In genomic region chr2:20569464-20570223, GRCh38 we compare ENCODE assay signal across 16 cellular contexts.
A peak's percentile ranks its signal among the peaks of the same experiment; 100 is the strongest.
DNase-seq lines count a peak whose midpoint lies in the region; FAIRE-seq and TF ChIP-seq lines count a peak whose summit lies in the region.
"Had no signal": no experiment of that assay in that cellular context is flagged by ENCODE, and none has a peak within 500 bp of the region (broad histone marks: within the 10 kb centered on the region; RNA-seq: fewer than 3 reads in every experiment).

No MANE protein-coding gene starts in this region.

- H3K27me3 ChIP-seq in breast epithelium (no peaks in the 10 kb centered on the region), mammary epithelial cell (ENCODE audit: insufficient read depth, low read length) (no peaks in the 10 kb centered on the region), endothelial cell of umbilical vein (ENCODE audit: control insufficient read depth in 2 of 2, insufficient read depth in 2 of 2, low read length in 2 of 2) (no peaks in the 10 kb centered on the region), thyroid gland (no peaks in the 10 kb centered on the region), SK-N-SH (ENCODE audit: insufficient read depth) (no peaks in the 10 kb centered on the region)
- H3K27me3 ChIP-seq: Peyer's patch had no signal

- no peak overlapping the region for H3K4me3 ChIP-seq in breast epithelium
- no peak overlapping the region for H3K4me3 ChIP-seq in mammary epithelial cell (replicated peaks in 1 of 3; ENCODE audit: insufficient read depth in 1 of 3, low read depth in 2 of 3, low read length in 3 of 3)
- H3K4me3 ChIP-seq in endothelial cell of umbilical vein (replicated peaks in 1 of 3; ENCODE audit: insufficient read depth in 1 of 3, low read depth in 1 of 3, low read length in 3 of 3) = no peak overlapping the region
- H3K4me3 ChIP-seq in thyroid gland (replicated peaks in 1 of 3) = no peak overlapping the region
- H3K4me3 ChIP-seq in SK-N-SH (ENCODE audit: low read depth in 2 of 2, low read length in 1 of 2) = no peak overlapping the region
- H3K4me3 ChIP-seq: Peyer's patch had no signal

- H3K27ac Mint-ChIP-seq in nephron = peak overlapping the region; percentile 8 to 73 (median 68)

- H3K9me3 ChIP-seq in breast epithelium (no peaks in the 10 kb centered on the region), mammary epithelial cell (replicated peaks; ENCODE audit: insufficient read depth, low read length) (no peaks in the 10 kb centered on the region), endothelial cell of umbilical vein (replicated peaks; ENCODE audit: control insufficient read depth, insufficient read depth, low read length) (no peaks in the 10 kb centered on the region), thyroid gland (no peaks in the 10 kb centered on the region), SK-N-SH (no peaks in the 10 kb centered on the region)
- H3K9me3 ChIP-seq: Peyer's patch had no signal

- POLR2A ChIA-PET in endothelial cell of umbilical vein (lab: Charles Lee) = interaction anchor here (1.7 to 11.7 kb wide), 5 partner anchors 10 to 122 kb away, joined by 4 to 310 read pairs (median 30); partner anchors contain the start of gene RHOB
- POLR2A ChIA-PET in SK-N-SH (lab: Yijun Ruan, JAX) = no interaction called here

- no peaks in the 10 kb centered on the region for H3K9me1 ChIP-seq in endothelial cell of umbilical vein (replicated peaks; ENCODE audit: control insufficient read depth, extremely low read depth, insufficient read depth, low read length)

- peak overlapping the region; percentile 72 to 82 for H3K27ac ChIP-seq in breast epithelium
- H3K27ac ChIP-seq in mammary epithelial cell (ENCODE audit: insufficient read depth, low read depth, low read length) = no peak overlapping the region
- peak overlapping the region; percentile 100 for H3K27ac ChIP-seq in endothelial cell of umbilical vein (ENCODE audit: insufficient read depth, low read depth, low read length)
- H3K27ac ChIP-seq in thyroid gland = peak overlapping the region; percentile 85 to 90 (median 89)
- no peak overlapping the region for H3K27ac ChIP-seq in SK-N-SH (ENCODE audit: low read depth in 2 of 2, low read length in 1 of 2)

- TF ChIP-seq EP300 in SK-N-SH (IDR thresholded peaks at IDR 0.05; ENCODE audit: borderline replicate concordance in 1 of 2, low read depth in 1 of 2, low read length in 1 of 2) = no peak

- CTCF ChIA-PET in mammary epithelial cell (lab: Charles Lee; ENCODE audit: low non-redundant PET) = no interaction called here
- CTCF ChIA-PET in endothelial cell of umbilical vein (lab: Charles Lee) = interaction anchor here (1.1 to 10.5 kb wide), 4 partner anchors 48 to 119 kb away, joined by 3 to 78 read pairs (median 10); no protein-coding TSS in a partner anchor
- CTCF ChIA-PET in SK-N-SH (lab: Yijun Ruan, JAX) = interaction anchor here (2.1 kb wide), 1 partner anchor 30 kb away, joined by 10 read pairs; no protein-coding TSS in a partner anchor

- no peak for FAIRE-seq in endothelial cell of umbilical vein (lab: Jason Lieb, UNC)

- in situ Hi-C loops in mammary epithelial cell (cut with MboI; ENCODE audit: low sequenced_read_pairs in 2 of 2) = no loop called here

- dilution Hi-C loops in mammary epithelial cell (cut with HindIII; ENCODE audit: low sequenced_read_pairs) = loop anchor here (5.0 kb wide), 2 partner anchors 48 to 52 kb away; no protein-coding TSS in a partner anchor
- dilution Hi-C loops in endothelial cell of umbilical vein (cut with MboI; ENCODE audit: extremely low pct_ligation_motif_present, low sequenced_read_pairs) = no loop called here

- peaks cover 23% of the 10 kb centered on the region for H3K27me3 Mint-ChIP-seq in nephron (ENCODE audit: low read depth)

- H2AFZ ChIP-seq in mammary epithelial cell (ENCODE audit: low read depth, low read length) (no peak overlapping the region), endothelial cell of umbilical vein (ENCODE audit: low read depth, low read length) (no peak overlapping the region), SK-N-SH (ENCODE audit: low read depth) (no peak overlapping the region)

- TF ChIP-seq POLR2A in breast epithelium (IDR thresholded peaks at IDR 0.05) (no peak), endothelial cell of umbilical vein (IDR thresholded peaks at IDR 0.05; ENCODE audit: low read depth, low read length) (no peak), thyroid gland (IDR thresholded peaks at IDR 0.05) (no peak), erythroblast (IDR thresholded peaks at IDR 0.05; ENCODE audit: low read length) (no peak)

- H3K4me1 Mint-ChIP-seq in nephron = peaks cover 64% of the 10 kb centered on the region

- H3K9me3 Mint-ChIP-seq in nephron = no peaks in the 10 kb centered on the region

- peaks cover 4 to 11% of the 10 kb centered on the region in 2 donors for H3K4me1 ChIP-seq in breast epithelium
- peaks cover 17% of the 10 kb centered on the region for H3K4me1 ChIP-seq in mammary epithelial cell (ENCODE audit: insufficient read depth, low read length)
- peaks cover 78% of the 10 kb centered on the region for H3K4me1 ChIP-seq in endothelial cell of umbilical vein (ENCODE audit: control insufficient read depth, extremely low read depth, insufficient read depth, low read length)
- H3K4me1 ChIP-seq in thyroid gland = peaks cover 10 to 69% of the 10 kb centered on the region in 2 donors
- peaks cover 0 to 28% of the 10 kb centered on the region in 2 experiments; a peak in 1 of 4 replicates for H3K4me1 ChIP-seq in SK-N-SH (ENCODE audit: control insufficient read depth in 1 of 2, insufficient read depth in 2 of 2, low read depth in 1 of 2, low read length in 1 of 2)

- no peak overlapping the region for H3K9ac ChIP-seq in mammary epithelial cell (ENCODE audit: insufficient read depth, low read length)
- H3K9ac ChIP-seq in endothelial cell of umbilical vein (replicated peaks; ENCODE audit: extremely low read depth, insufficient read depth, low read length) = peak overlapping the region; percentile 95
- no peak overlapping the region for H3K9ac ChIP-seq in SK-N-SH

- 57% methylated on average over 6 of the region's 7 CpGs for WGBS in mammary epithelial cell (ENCODE audit: low coverage, missing lambda C conversion rate)
- 69% methylated on average over 7 of the region's 7 CpGs for WGBS in thyroid gland, 2 donors
- 66% methylated on average over 7 of the region's 7 CpGs for WGBS in SK-N-SH (ENCODE audit: low lambda C conversion rate)

- H3K36me3 Mint-ChIP-seq in nephron (ENCODE audit: low read depth) = no peaks in the 10 kb centered on the region

- DNase-seq in breast epithelium (ENCODE audit: low spot score in 2 of 2) (no peak), mammary epithelial cell (no peak), endothelial cell of umbilical vein (ENCODE audit: low read depth, low spot score) (no peak), thyroid gland (no peak), SK-N-SH (no peak), HPDE6-E6E7 (ENCODE audit: extremely low spot score) (no peak), erythroblast (lab: John Stamatoyannopoulos, UW) (no peak)
- DNase-seq: activated CD4-positive, alpha-beta T cell treated with anti-CD3 and anti-CD28 coated beads, Interleukin-2, amount 50 U/mL, for 1 hour; amniotic stem cell; COR-L47; GF-D8; NCI-H2029 treated with DMSO at 0.1 percent for 48 hours; NCI-H526 treated with DMSO at 0.1 percent for 48 hours; stimulated activated CD4-positive, alpha-beta T cell treated with anti-CD3 and anti-CD28 coated beads, Interleukin-4, amount 100 ng/mL, for 4 hours had no signal

- H3K36me3 ChIP-seq in breast epithelium (no peaks in the 10 kb centered on the region), mammary epithelial cell (ENCODE audit: insufficient read depth, low read length) (no peaks in the 10 kb centered on the region), endothelial cell of umbilical vein (ENCODE audit: control insufficient read depth in 2 of 2, extremely low read depth in 1 of 2, insufficient read depth in 2 of 2, low read length in 2 of 2) (no peaks in the 10 kb centered on the region), thyroid gland (no peaks in the 10 kb centered on the region), SK-N-SH (replicated peaks in 1 of 2; ENCODE audit: control insufficient read depth in 1 of 2, insufficient read depth in 2 of 2, low read length in 1 of 2) (no peaks in the 10 kb centered on the region)
- H3K36me3 ChIP-seq: Peyer's patch had no signal

- no TSS peak for BruUV-seq in mammary epithelial cell (replicated peaks; lab: Mats Ljungman, UMichigan)
- TSS peak; percentile 57 for BruUV-seq in endothelial cell of umbilical vein (replicated peaks; lab: Mats Ljungman, UMichigan)

- no peaks in the 10 kb centered on the region for H3K9me2 ChIP-seq in SK-N-SH

- H3K4me3 Mint-ChIP-seq in nephron = no peak overlapping the region

- H3K4me2 ChIP-seq in mammary epithelial cell (ENCODE audit: insufficient read depth, low read depth, low read length) = no peak overlapping the region
- no peak overlapping the region for H3K4me2 ChIP-seq in endothelial cell of umbilical vein (ENCODE audit: insufficient read depth, low read length)
- no peak overlapping the region for H3K4me2 ChIP-seq in SK-N-SH

- no peak for TF ChIP-seq RAD21 in SK-N-SH (IDR thresholded peaks at IDR 0.05; ENCODE audit: low read length)

- TF ChIP-seq CTCF in breast epithelium (IDR thresholded peaks at IDR 0.05) (no peak), mammary epithelial cell (conservative IDR thresholded peaks at IDR 0.05 in 1 of 2, IDR thresholded peaks at IDR 0.05 in 1 of 2; ENCODE audit: extremely low read depth in 1 of 2, insufficient read depth in 1 of 2, low read depth in 1 of 2, low read length in 2 of 2) (no peak), endothelial cell of umbilical vein (IDR thresholded peaks at IDR 0.05; ENCODE audit: extremely low read depth in 1 of 2, insufficient read depth in 1 of 2, low read depth in 1 of 2, low read length in 2 of 2) (no peak), nephron (IDR thresholded peaks at IDR 0.05; ENCODE audit: unreplicated experiment in 3 of 3) (no peak), thyroid gland (IDR thresholded peaks at IDR 0.05) (no peak), SK-N-SH (IDR thresholded peaks at IDR 0.05) (no peak)

- H3K79me2 ChIP-seq in mammary epithelial cell (ENCODE audit: insufficient read depth, low read length) (no peaks in the 10 kb centered on the region), endothelial cell of umbilical vein (ENCODE audit: control insufficient read depth, insufficient read depth, low read length) (no peaks in the 10 kb centered on the region), SK-N-SH (ENCODE audit: insufficient read depth) (no peaks in the 10 kb centered on the region)

- H4K20me1 ChIP-seq in mammary epithelial cell (ENCODE audit: insufficient read depth, low read length) (no peaks in the 10 kb centered on the region), endothelial cell of umbilical vein (replicated peaks; ENCODE audit: control insufficient read depth, extremely low read depth, insufficient read depth, low read length) (no peaks in the 10 kb centered on the region), SK-N-SH (ENCODE audit: insufficient read depth) (no peaks in the 10 kb centered on the region)

- intact Hi-C loops in breast epithelium (cut with DNase I; ENCODE audit: low total_unique reads) (no loop called here), mammary epithelial cell (cut with micrococcal nuclease) (no loop called here), endothelial cell of umbilical vein (cut with micrococcal nuclease) (loop anchor here (1.0 kb wide), 6 partner anchors 10 to 119 kb away; no protein-coding TSS in a partner anchor), thyroid gland (cut with DNase I) (no loop called here)

- no peaks in the 10 kb centered on the region for H3F3A ChIP-seq in SK-N-SH (replicated peaks; ENCODE audit: insufficient read depth)

Comparison
In these comparisons a context has a peak if more than half of its experiments do, and no peak if none do; other contexts are left out.
1. H3K27ac ChIP-seq: peak in breast epithelium (2 of 2), endothelial cell of umbilical vein (single experiment) and thyroid gland (3 of 3); none in mammary epithelial cell (single experiment) and SK-N-SH (0 of 2).